25 cellular contexts compared by ENCODE assay signal in genomic region chr13:113849981-113850721, GRCh38. TPM values are rescaled to one million over a fixed set of nuclear protein-coding genes. Genes with fewer than 3 reads are reported as not detected.
DNase-seq lines count a peak whose midpoint lies in the region; ATAC-seq and TF ChIP-seq lines count a peak whose summit lies in the region.
"Had no signal": no experiment of that assay in that cellular context is flagged by ENCODE, and none has a peak within 500 bp of the region (broad histone marks: within the 10 kb centered on the region; RNA-seq: fewer than 3 reads in every experiment).

No MANE protein-coding gene starts in this region.

- no peaks in the 10 kb centered on the region for H4K20me1 ChIP-seq in PC-3 (ENCODE audit: low read length)

- no peak overlapping the region for H3K4me3 Mint-ChIP-seq in type B pancreatic cell
- no peak overlapping the region for H3K4me3 Mint-ChIP-seq in activated CD4-positive, alpha-beta T cell treated with anti-CD3 and anti-CD28 coated beads for 36 hours
- H3K4me3 Mint-ChIP-seq: activated CD4-positive, alpha-beta T cell treated with anti-CD3 and anti-CD28 coated beads, Interleukin-2, amount 10 ng/mL, durations not matched to agents 24 days and 14 days; activated naive CD8-positive, alpha-beta T cell treated with anti-CD3 and anti-CD28 coated beads, Interleukin-2, amount 50 U/mL, for 24 hours; B cell; neural crest cell; T-helper 1 cell treated with Interleukin-12 subunit alpha and Interleukin-12 subunit beta and Interleukin-4 antibody, amounts not matched to agents 30 μg/mL and 1 μg/mL, for 36 hours had no signal

- no peak overlapping the region for H2AFZ ChIP-seq in PC-3 (ENCODE audit: low read length)

- POLR2A ChIA-PET in PC-3 (lab: Charles Lee; ENCODE audit: unreplicated experiment): no interaction called here
- POLR2A ChIA-PET in activated CD4-positive, alpha-beta T cell treated with anti-CD3 and anti-CD28 coated beads for 36 hours (lab: Charles Lee): no interaction called here

- CTCF ChIA-PET in PC-3 (lab: Charles Lee): no interaction called here
- CTCF ChIA-PET in activated CD4-positive, alpha-beta T cell treated with anti-CD3 and anti-CD28 coated beads for 36 hours (lab: Charles Lee): no interaction called here

- H3K9me2 ChIP-seq in PC-3 (replicated peaks; ENCODE audit: low read length): no peaks in the 10 kb centered on the region

- no peak overlapping the region for H3K4me3 ChIP-seq in PC-3 (ENCODE audit: low read length)
- H3K4me3 ChIP-seq: body of pancreas, heart right ventricle, mucosa of descending colon, SJCRH30 had no signal

- H3K27ac ChIP-seq in PC-3 (ENCODE audit: low read length) (peak overlapping the region; percentile 84), foreskin keratinocyte (peak overlapping the region; percentile 80)
- H3K27ac ChIP-seq: body of pancreas, heart right ventricle, SJCRH30 had no signal

- H3K9ac ChIP-seq in PC-3 (ENCODE audit: low read length): no peak overlapping the region

- intact Hi-C loops in PC-3 (cut with micrococcal nuclease): no loop called here
- intact Hi-C loops in activated CD4-positive, alpha-beta T cell treated with anti-CD3 and anti-CD28 coated beads for 36 hours (cut with DNase I, micrococcal nuclease): no loop called here

- no peaks in the 10 kb centered on the region for H3K27me3 ChIP-seq in PC-3 (ENCODE audit: low read length)
- H3K27me3 ChIP-seq in foreskin keratinocyte: no peaks in the 10 kb centered on the region
- H3K27me3 ChIP-seq: body of pancreas, heart right ventricle, SJCRH30 had no signal

- H3K4me2 ChIP-seq in PC-3 (ENCODE audit: low read length): peak overlapping the region; percentile 58

- no peaks in the 10 kb centered on the region for H3K9me3 ChIP-seq in PC-3 (ENCODE audit: low read length)
- H3K9me3 ChIP-seq: body of pancreas, heart right ventricle, mucosa of descending colon had no signal

- peak; percentile 8 for DNase-seq in activated CD8-positive, alpha-beta memory T cell treated with anti-CD3 and anti-CD28 coated beads, Interleukin-2, amount 50 U/mL, for 4 hours
- no peak for DNase-seq in activated CD8-positive, alpha-beta memory T cell treated with anti-CD3 and anti-CD28 coated beads for 24 hours
- DNase-seq in PC-3 (no peak), foreskin keratinocyte (no peak), type B pancreatic cell (ENCODE audit: extremely low spot score, unreplicated experiment) (peak; percentile 29), NCI-H774 (lab: John Stamatoyannopoulos, UW) (no peak)
- no peak for DNase-seq in activated CD4-positive, alpha-beta T cell treated with anti-CD3 and anti-CD28 coated beads for 36 hours
- DNase-seq: activated CD4-positive, alpha-beta T cell treated with anti-CD3 and anti-CD28 coated beads, Interleukin-2, amount 10 ng/mL, durations not matched to agents 24 days and 14 days; activated gamma-delta T cell; activated naive CD8-positive, alpha-beta T cell treated with anti-CD3 and anti-CD28 coated beads, Interleukin-2, amount 50 U/mL, for 24 hours; DND-41; mucosa of descending colon; NCI-H1092; NCI-H1930; NCI-H2227 treated with DMSO at 0.1 percent for 48 hours; NCI-H82; OCI-M1; SJCRH30 had no signal

- no peaks in the 10 kb centered on the region for H3K36me3 Mint-ChIP-seq in type B pancreatic cell
- no peaks in the 10 kb centered on the region for H3K36me3 Mint-ChIP-seq in activated CD4-positive, alpha-beta T cell treated with anti-CD3 and anti-CD28 coated beads for 36 hours (ENCODE audit: low read depth)

- BruUV-seq in PC-3 (replicated peaks; lab: Mats Ljungman, UMichigan): no TSS peak

- ATAC-seq in PC-3 (peak; percentile 14), foreskin keratinocyte (no peak), GM21515 (IDR thresholded peaks at IDR 0.05; ENCODE audit: unreplicated experiment) (no peak)
- no peak for ATAC-seq in activated CD4-positive, alpha-beta T cell treated with anti-CD3 and anti-CD28 coated beads for 36 hours
- ATAC-seq: activated naive CD8-positive, alpha-beta T cell treated with anti-CD3 and anti-CD28 coated beads, Interleukin-2, amount 50 U/mL, for 24 hours; body of pancreas; heart right ventricle; mucosa of descending colon had no signal

- no peaks in the 10 kb centered on the region for H3K27me3 Mint-ChIP-seq in type B pancreatic cell
- peaks cover 12% of the 10 kb centered on the region for H3K27me3 Mint-ChIP-seq in activated CD4-positive, alpha-beta T cell treated with anti-CD3 and anti-CD28 coated beads for 36 hours
- H3K27me3 Mint-ChIP-seq: progenitor cell of endocrine pancreas had no signal

- peaks cover 27% of the 10 kb centered on the region for H3K4me1 ChIP-seq in PC-3 (ENCODE audit: insufficient read depth, low read length)
- peaks cover 27% of the 10 kb centered on the region for H3K4me1 ChIP-seq in foreskin keratinocyte
- H3K4me1 ChIP-seq: SJCRH30 had no signal

- no peaks in the 10 kb centered on the region for H3K9me3 Mint-ChIP-seq in type B pancreatic cell
- H3K9me3 Mint-ChIP-seq in activated CD4-positive, alpha-beta T cell treated with anti-CD3 and anti-CD28 coated beads for 36 hours (ENCODE audit: low read depth): no peaks in the 10 kb centered on the region
- H3K9me3 Mint-ChIP-seq: activated CD4-positive, alpha-beta T cell treated with anti-CD3 and anti-CD28 coated beads, Interleukin-2, amount 10 ng/mL, durations not matched to agents 24 days and 14 days; activated naive CD8-positive, alpha-beta T cell treated with anti-CD3 and anti-CD28 coated beads, Interleukin-2, amount 50 U/mL, for 24 hours; neural crest cell; T-helper 1 cell treated with Interleukin-12 subunit alpha and Interleukin-12 subunit beta and Interleukin-4 antibody, amounts not matched to agents 30 μg/mL and 1 μg/mL, for 36 hours had no signal

- H3F3A ChIP-seq in PC-3 (ENCODE audit: low read length, unreplicated experiment): no peaks in the 10 kb centered on the region

- no peak overlapping the region for H3K27ac Mint-ChIP-seq in type B pancreatic cell
- no peak overlapping the region for H3K27ac Mint-ChIP-seq in activated CD4-positive, alpha-beta T cell treated with anti-CD3 and anti-CD28 coated beads for 36 hours
- H3K27ac Mint-ChIP-seq: activated CD4-positive, alpha-beta T cell treated with anti-CD3 and anti-CD28 coated beads, Interleukin-2, amount 10 ng/mL, durations not matched to agents 24 days and 14 days; activated naive CD8-positive, alpha-beta T cell treated with anti-CD3 and anti-CD28 coated beads, Interleukin-2, amount 50 U/mL, for 24 hours; B cell; progenitor cell of endocrine pancreas; T-helper 1 cell treated with Interleukin-12 subunit alpha and Interleukin-12 subunit beta and Interleukin-4 antibody, amounts not matched to agents 30 μg/mL and 1 μg/mL, for 36 hours had no signal

- no peaks in the 10 kb centered on the region for H3K36me3 ChIP-seq in PC-3 (ENCODE audit: low read depth, low read length)
- H3K36me3 ChIP-seq: SJCRH30 had no signal

- TF ChIP-seq CTCF in PC-3 (conservative IDR thresholded peaks at IDR 0.05; ENCODE audit: low read depth, low read length): no peak
- TF ChIP-seq CTCF in foreskin keratinocyte (conservative IDR thresholded peaks at IDR 0.05): no peak
- no peak for TF ChIP-seq CTCF in type B pancreatic cell (conservative IDR thresholded peaks at IDR 0.05)

- peaks cover 8% of the 10 kb centered on the region for H3K4me1 Mint-ChIP-seq in type B pancreatic cell (ENCODE audit: unreplicated experiment)
- peaks cover 13% of the 10 kb centered on the region for H3K4me1 Mint-ChIP-seq in activated CD4-positive, alpha-beta T cell treated with anti-CD3 and anti-CD28 coated beads for 36 hours

- H3K79me2 ChIP-seq in PC-3 (ENCODE audit: low read length): peaks cover 65% of the 10 kb centered on the region

RNA-seq across cellular contexts. Expression of gene GAS6, which starts 13.7 kb away (rescaled TPM):
- total RNA-seq in PC-3 (2014; rRNA removed) (20.9 and 33.7 TPM in 2 replicates), foreskin keratinocyte (230 and 426 TPM in 2 replicates), type B pancreatic cell (ENCODE audit: low replicate concordance) (42.9 and 102 TPM in 2 replicates)
- 282 and 494 TPM in 2 replicates for polyA plus RNA-seq in foreskin keratinocyte
- under 1 TPM; 0.54 to 0.73 TPM for total RNA-seq in activated CD4-positive, alpha-beta T cell treated with anti-CD3 and anti-CD28 coated beads for 36 hours

Comparison
In these comparisons a context has a peak if more than half of its experiments do, and no peak if none do; other contexts are left out.
1. DNase-seq: peak in activated CD8-positive, alpha-beta memory T cell treated with anti-CD3 and anti-CD28 coated beads, Interleukin-2, amount 50 U/mL, for 4 hours (single experiment) and type B pancreatic cell (single experiment); none in activated CD8-positive, alpha-beta memory T cell treated with anti-CD3 and anti-CD28 coated beads for 24 hours (single experiment), PC-3 (single experiment), foreskin keratinocyte (0 of 2), activated CD4-positive, alpha-beta T cell treated with anti-CD3 and anti-CD28 coated beads for 36 hours (single experiment) and NCI-H774 (single experiment).
2. RNA of gene GAS6, which starts 13.7 kb away (total RNA-seq): 230 to 426 TPM in foreskin keratinocyte, 42.9 to 102 TPM in type B pancreatic cell and 20.9 to 33.7 TPM in PC-3; 0.54 to 0.73 TPM in activated CD4-positive, alpha-beta T cell treated with anti-CD3 and anti-CD28 coated beads for 36 hours; every median in the first group is over 10 times any median in the second.